In genomic region chr7:36747969-36748574, GRCh38 we compare ENCODE assay signal across 15 cellular contexts. TPM values are rescaled to one million over a fixed set of nuclear protein-coding genes. Genes with fewer than 3 reads are reported as not detected.
DNase-seq lines count a peak whose midpoint lies in the region; ATAC-seq, FAIRE-seq and TF ChIP-seq lines count a peak whose summit lies in the region.
"Had no signal": no experiment of that assay in that cellular context is flagged by ENCODE, and none has a peak within 500 bp of the region (broad histone marks: within the 10 kb centered on the region; RNA-seq: fewer than 3 reads in every experiment).

No MANE protein-coding gene starts in this region.

- H3K36me3 ChIP-seq in heart right ventricle (no peaks in the 10 kb centered on the region), right atrium auricular region (no peaks in the 10 kb centered on the region)
- H3K36me3 ChIP-seq: thoracic aorta had no signal

- WGBS in heart right ventricle, 2 donors: 81 to 87% methylated on average over 8 of the region's 8 CpGs

- peaks cover 0 to 63% (median 0%) of the 10 kb centered on the region in 9 donors for H3K4me1 ChIP-seq in heart right ventricle
- no peaks in the 10 kb centered on the region for H3K4me1 ChIP-seq in right atrium auricular region

- peaks cover 2% of the 10 kb centered on the region for H3K9me3 Mint-ChIP-seq in activated CD8-positive, alpha-beta T cell treated with anti-CD3 and anti-CD28 coated beads for 36 hours
- no peaks in the 10 kb centered on the region for H3K9me3 Mint-ChIP-seq in natural killer cell

- ATAC-seq in GM19468 (IDR thresholded peaks at IDR 0.05; ENCODE audit: extremely low read depth, unreplicated experiment) (peak; percentile 34), natural killer cell (peak in 1 of 3 donors; percentile 28), heart right ventricle (no peak)
- peak; percentile 86 for ATAC-seq in activated CD8-positive, alpha-beta T cell treated with anti-CD3 and anti-CD28 coated beads for 36 hours

- peak overlapping the region; percentile 22 for H3K4me3 Mint-ChIP-seq in activated CD8-positive, alpha-beta T cell treated with anti-CD3 and anti-CD28 coated beads for 36 hours
- peak overlapping the region; percentile 67 for H3K4me3 Mint-ChIP-seq in natural killer cell

- CTCF ChIA-PET in activated CD8-positive, alpha-beta T cell treated with anti-CD3 and anti-CD28 coated beads for 36 hours (lab: Charles Lee): interaction anchor here (0.7 to 2.3 kb wide), 10 partner anchors 8 to 260 kb away, joined by 3 to 8 read pairs (median 4); no protein-coding TSS in a partner anchor

- no peak for TF ChIP-seq CTCF in activated CD8-positive, alpha-beta T cell treated with anti-CD3 and anti-CD28 coated beads for 36 hours (IDR thresholded peaks at IDR 0.05)
- TF ChIP-seq CTCF in natural killer cell (IDR thresholded peaks at IDR 0.05) (no peak), D721Med (IDR thresholded peaks at IDR 0.05; ENCODE audit: insufficient read depth, missing control alignments) (no peak), heart right ventricle (IDR thresholded peaks at IDR 0.05) (no peak), right atrium auricular region (IDR thresholded peaks at IDR 0.05) (no peak)

- H3K9me3 ChIP-seq in heart right ventricle (peaks cover 0 to 9% (median 0%) of the 10 kb centered on the region in 11 donors), right atrium auricular region (peaks cover 0 to 4% of the 10 kb centered on the region in 2 donors)
- H3K9me3 ChIP-seq: thoracic aorta had no signal

- H3K27ac Mint-ChIP-seq in activated CD8-positive, alpha-beta T cell treated with anti-CD3 and anti-CD28 coated beads for 36 hours: peak overlapping the region; percentile 72
- peak overlapping the region; percentile 57 to 76 for H3K27ac Mint-ChIP-seq in natural killer cell

- no peak for FAIRE-seq in D721Med (lab: Jason Lieb, UNC)

- H3K36me3 Mint-ChIP-seq in activated CD8-positive, alpha-beta T cell treated with anti-CD3 and anti-CD28 coated beads for 36 hours (ENCODE audit: low read depth): no peaks in the 10 kb centered on the region
- H3K36me3 Mint-ChIP-seq in natural killer cell: no peaks in the 10 kb centered on the region

- no peaks in the 10 kb centered on the region for H3K27me3 Mint-ChIP-seq in activated CD8-positive, alpha-beta T cell treated with anti-CD3 and anti-CD28 coated beads for 36 hours
- H3K27me3 Mint-ChIP-seq in natural killer cell (ENCODE audit: low read depth in 2 of 2): no peaks in the 10 kb centered on the region

- peak; percentile 9 for DNase-seq in SIG-M5 treated with dmso at 0.1 percent for 504 hours (lab: John Stamatoyannopoulos, UW; ENCODE audit: unreplicated experiment)
- DNase-seq in SIG-M5 (lab: John Stamatoyannopoulos, UW): no peak
- peak; percentile 67 for DNase-seq in activated CD8-positive, alpha-beta T cell treated with anti-CD3 and anti-CD28 coated beads for 36 hours
- DNase-seq in natural killer cell: no peak
- no peak for DNase-seq in D721Med (ENCODE audit: insufficient read length, low spot score)
- DNase-seq in heart right ventricle: no peak
- DNase-seq in right atrium auricular region (ENCODE audit: low spot score): no peak
- DNase-seq: 8988T, DMS153, midbrain, NCI-H1930, retina had no signal

- H3K27me3 ChIP-seq in heart right ventricle (peaks cover 0 to 5% (median 0%) of the 10 kb centered on the region in 7 donors), right atrium auricular region (no peaks in the 10 kb centered on the region)

- H3K4me3 ChIP-seq in heart right ventricle (no peak overlapping the region), right atrium auricular region (no peak overlapping the region)
- H3K4me3 ChIP-seq: thoracic aorta had no signal

- intact Hi-C loops in activated CD8-positive, alpha-beta T cell treated with anti-CD3 and anti-CD28 coated beads for 36 hours (cut with micrococcal nuclease): no loop called here
- intact Hi-C loops in natural killer cell (cut with micrococcal nuclease): no loop called here
- intact Hi-C loops in heart right ventricle (cut with DNase I): no loop called here

- H3K4me1 Mint-ChIP-seq in activated CD8-positive, alpha-beta T cell treated with anti-CD3 and anti-CD28 coated beads for 36 hours (ENCODE audit: low read depth): peaks cover 32% of the 10 kb centered on the region
- peaks cover 29 to 56% of the 10 kb centered on the region in 2 donors for H3K4me1 Mint-ChIP-seq in natural killer cell

- H3K27ac ChIP-seq in heart right ventricle (peak overlapping the region in 1 of 10 donors; percentile 71), right atrium auricular region (no peak overlapping the region)
- H3K27ac ChIP-seq: epithelial cell of prostate, thoracic aorta had no signal

- POLR2A ChIA-PET in activated CD8-positive, alpha-beta T cell treated with anti-CD3 and anti-CD28 coated beads for 36 hours (lab: Charles Lee): interaction anchor here (0.9 to 2.6 kb wide), 3 partner anchors 12 to 70 kb away, joined by 3 to 12 read pairs (median 3); no protein-coding TSS in a partner anchor

RNA-seq across cellular contexts. Expression of gene AOAH, which starts 23.8 kb away (rescaled TPM):
- 10 to 100 TPM; 10.4 to 17.1 TPM for total RNA-seq in activated CD8-positive, alpha-beta T cell treated with anti-CD3 and anti-CD28 coated beads for 36 hours
- 100 to 1,000 TPM; 263 to 403 (median 312) TPM for total RNA-seq in natural killer cell
- total RNA-seq in heart right ventricle: 10 to 100 TPM in 1 of 10 donors, 1 to 10 TPM in 7, under 1 TPM in 2; 0.70 to 19.5 (median 2.2) TPM
- polyA plus RNA-seq in heart right ventricle: 1 to 10 TPM in 1 of 2 donors, under 1 TPM in 1; 0.73 to 1.1 TPM
- 1 to 10 TPM; 2.5 to 7.2 TPM for total RNA-seq in right atrium auricular region

Comparison
In these comparisons a context has a peak if more than half of its experiments do, and no peak if none do; other contexts are left out.
1. DNase-seq: peak in SIG-M5 treated with dmso at 0.1 percent for 504 hours (single experiment) and activated CD8-positive, alpha-beta T cell treated with anti-CD3 and anti-CD28 coated beads for 36 hours (single experiment); none in SIG-M5 (single experiment), natural killer cell (single experiment), D721Med (single experiment), heart right ventricle (0 of 2) and right atrium auricular region (single experiment).
2. ATAC-seq: peak in GM19468 (single experiment) and activated CD8-positive, alpha-beta T cell treated with anti-CD3 and anti-CD28 coated beads for 36 hours (single experiment); none in heart right ventricle (0 of 8).
3. RNA of gene AOAH, which starts 23.8 kb away (total RNA-seq): 263 to 403 TPM in natural killer cell; 10.4 to 17.1 TPM in activated CD8-positive, alpha-beta T cell treated with anti-CD3 and anti-CD28 coated beads for 36 hours, 2.5 to 7.2 TPM in right atrium auricular region and 0.70 to 19.5 TPM in heart right ventricle; every median in the first group is over 10 times any median in the second.